8 cellular contexts compared by ENCODE assay signal in genomic region chr1:155309423-155310021, GRCh38. TPM values are rescaled to one million over a fixed set of nuclear protein-coding genes. Genes with fewer than 3 reads are reported as not detected.
A peak's percentile ranks its signal among the peaks of the same experiment; 100 is the strongest.
DNase-seq lines count a peak whose midpoint lies in the region; ATAC-seq and TF ChIP-seq lines count a peak whose summit lies in the region.

No MANE protein-coding gene starts in this region.

- no peaks in the 10 kb centered on the region for H3K9me3 Mint-ChIP-seq in CD14-positive monocyte

- peak overlapping the region; percentile 80; the same call in 1 of the 2 replicates for H3K27ac ChIP-seq in HUES6 (ENCODE audit: low read depth, low read length)
- H3K27ac ChIP-seq in layer of hippocampus (ENCODE audit: low read depth, low read length) = peak overlapping the region; percentile 94
- peak overlapping the region; percentile 91 for H3K27ac ChIP-seq in subcutaneous abdominal adipose tissue (ENCODE audit: low read depth, low read length)

- peaks cover 15 to 37% of the 10 kb centered on the region in 2 donors for H3K36me3 Mint-ChIP-seq in CD14-positive monocyte

- intact Hi-C loops in CD14-positive monocyte (cut with micrococcal nuclease) = loop anchor here (2.0 to 5.0 kb wide), 3 partner anchors 13 to 102 kb away; partner anchors contain the start of genes MTX1 (in 1 of the 2), SCAMP3 (in 1 of the 2) and THBS3 (in 1 of the 2)

- H3K9me3 ChIP-seq in HUES6 (ENCODE audit: control insufficient read depth, insufficient read depth, low read depth, low read length) (no peaks in the 10 kb centered on the region), subcutaneous abdominal adipose tissue (ENCODE audit: control insufficient read depth in 5 of 5, low read length in 5 of 5) (no peaks in the 10 kb centered on the region)

- peaks cover 47% of the 10 kb centered on the region for H3K36me3 ChIP-seq in HUES6 (ENCODE audit: control insufficient read depth, insufficient read depth, low read length)
- peaks cover 0 to 26% (median 13%) of the 10 kb centered on the region in 5 donors for H3K36me3 ChIP-seq in subcutaneous abdominal adipose tissue (ENCODE audit: control insufficient read depth in 5 of 5, insufficient read depth in 5 of 5, low read length in 5 of 5)

- H3K27me3 ChIP-seq in HUES6 (ENCODE audit: control insufficient read depth, insufficient read depth, low read length) (no peaks in the 10 kb centered on the region), layer of hippocampus (ENCODE audit: control insufficient read depth, insufficient read depth, low read length) (no peaks in the 10 kb centered on the region), subcutaneous abdominal adipose tissue (ENCODE audit: control insufficient read depth in 5 of 5, insufficient read depth in 4 of 5, low read length in 5 of 5) (no peaks in the 10 kb centered on the region)

- peaks cover 0 to 6% (median 2%) of the 10 kb centered on the region in 3 donors for H3K27me3 Mint-ChIP-seq in CD14-positive monocyte (ENCODE audit: low read depth in 3 of 3)

- H3K9ac ChIP-seq in HUES6 (ENCODE audit: low read length) (peak overlapping the region; percentile 94), subcutaneous abdominal adipose tissue (ENCODE audit: low read length in 5 of 5) (peak overlapping the region; percentile 85 to 99 (median 97))

- peak overlapping the region; percentile 95 to 97 for H3K4me3 Mint-ChIP-seq in CD14-positive monocyte

- peak overlapping the region; percentile 96 to 99 (median 97) for H3K27ac Mint-ChIP-seq in CD14-positive monocyte

- peaks cover 31% of the 10 kb centered on the region for H3K4me1 Mint-ChIP-seq in CD14-positive monocyte

- H3K4me1 ChIP-seq in HUES6 (ENCODE audit: control insufficient read depth, insufficient read depth, low read length) = peaks cover 13% of the 10 kb centered on the region
- peaks cover 5 to 26% (median 19%) of the 10 kb centered on the region in 5 donors for H3K4me1 ChIP-seq in subcutaneous abdominal adipose tissue (ENCODE audit: control insufficient read depth in 5 of 5, insufficient read depth in 5 of 5, low read length in 5 of 5)

- no peak for ATAC-seq in activated CD4-positive, CD25-positive, alpha-beta regulatory T cell treated with anti-CD3 and anti-CD28 coated beads, Interleukin-2, amount 50 U/mL, for 24 hours
- ATAC-seq in HG03025 (IDR thresholded peaks at IDR 0.05; ENCODE audit: low FRiP score, unreplicated experiment) = no peak

- TF ChIP-seq CTCF in CD14-positive monocyte (IDR thresholded peaks at IDR 0.05) = no peak

- DNase-seq in CD14-positive monocyte (ENCODE audit: low spot score) = no peak
- peak; percentile 43 for DNase-seq in astrocyte of the hippocampus (ENCODE audit: low read depth, low spot score)
- DNase-seq in NCI-H2227 treated with DMSO at 0.1 percent for 48 hours (lab: John Stamatoyannopoulos, UW) = no peak

- H3K4me3 ChIP-seq in HUES6 (ENCODE audit: low read depth, low read length) (peak overlapping the region; percentile 79), subcutaneous abdominal adipose tissue (ENCODE audit: low read depth in 1 of 5, low read length in 5 of 5) (peak overlapping the region; percentile 75 to 98 (median 94))

RNA-seq across cellular contexts. Expression of gene FDPS, which starts 0.9 kb away (rescaled TPM):
- 100 to 1,000 TPM; 117 to 123 TPM for polyA plus RNA-seq in CD14-positive monocyte

RNA-seq across cellular contexts. Expression of gene PKLR, which starts 8.3 kb away (rescaled TPM):
- polyA plus RNA-seq in CD14-positive monocyte = not detected

RNA-seq across cellular contexts. Expression of gene RUSC1, which starts 11.2 kb away (rescaled TPM):
- 10 to 100 TPM; 12.7 to 13.5 TPM for polyA plus RNA-seq in CD14-positive monocyte

RNA-seq across cellular contexts. Expression of gene HCN3, which starts 32.3 kb away (rescaled TPM):
- under 1 TPM in 1 of 2 donors, not detected in 1; 0.15 TPM for polyA plus RNA-seq in CD14-positive monocyte

RNA-seq across cellular contexts. Expression of gene CLK2, which starts 36.2 kb away (rescaled TPM):
- polyA plus RNA-seq in CD14-positive monocyte = 1 to 10 TPM; 7.3 to 9.6 TPM
